8 cellular contexts compared by ENCODE assay signal in genomic region chr5:113489299-113489698, GRCh38. TPM values are rescaled to one million over a fixed set of nuclear protein-coding genes. Genes with fewer than 3 reads are reported as not detected.
DNase-seq lines count a peak whose midpoint lies in the region; ATAC-seq, FAIRE-seq and TF ChIP-seq lines count a peak whose summit lies in the region.

No MANE protein-coding gene starts in this region.

- TF ChIP-seq POLR2A in GM12892 (IDR thresholded peaks at IDR 0.05; ENCODE audit: low read depth, low read length), result no peak

- intact Hi-C loops in activated CD4-positive, alpha-beta memory T cell treated with anti-CD3 and anti-CD28 coated beads for 36 hours (cut with micrococcal nuclease), result loop anchor here (1.0 kb wide), 1 partner anchor 24 kb away; the partner anchor contains the start of gene YTHDC2

- peaks cover 14% of the 10 kb centered on the region for H3K36me3 Mint-ChIP-seq in activated CD4-positive, alpha-beta memory T cell treated with anti-CD3 and anti-CD28 coated beads, Interleukin-2, amount 10 ng/mL, durations not matched to agents 7 days and 5 days (ENCODE audit: low read depth)
- peaks cover 11% of the 10 kb centered on the region for H3K36me3 Mint-ChIP-seq in activated CD4-positive, alpha-beta memory T cell treated with anti-CD3 and anti-CD28 coated beads for 36 hours

- no peak for FAIRE-seq in GM12892 (lab: Jason Lieb, UNC)

- no peak for TF ChIP-seq CTCF in foreskin keratinocyte (conservative IDR thresholded peaks at IDR 0.05)

- POLR2A ChIA-PET in activated CD4-positive, alpha-beta memory T cell treated with anti-CD3 and anti-CD28 coated beads, Interleukin-2, amount 10 ng/mL, durations not matched to agents 7 days and 5 days (lab: Charles Lee), result interaction anchor here (1.7 kb wide), 1 partner anchor 24 kb away, joined by 6 read pairs; the partner anchor contains the start of gene YTHDC2
- POLR2A ChIA-PET in activated CD4-positive, alpha-beta memory T cell treated with anti-CD3 and anti-CD28 coated beads for 36 hours (lab: Charles Lee), result no interaction called here

- peaks cover 8% of the 10 kb centered on the region for H3K4me1 ChIP-seq in foreskin keratinocyte

- H3K9me3 Mint-ChIP-seq in activated CD4-positive, alpha-beta memory T cell treated with anti-CD3 and anti-CD28 coated beads, Interleukin-2, amount 10 ng/mL, durations not matched to agents 7 days and 5 days, result peaks cover 18% of the 10 kb centered on the region
- H3K9me3 Mint-ChIP-seq in activated CD4-positive, alpha-beta memory T cell treated with anti-CD3 and anti-CD28 coated beads for 36 hours, result peaks cover 16% of the 10 kb centered on the region

- peak; percentile 26 for DNase-seq in activated CD4-positive, alpha-beta memory T cell treated with anti-CD3 and anti-CD28 coated beads, Interleukin-2, amount 10 ng/mL, durations not matched to agents 7 days and 5 days
- no peak for DNase-seq in activated CD4-positive, alpha-beta memory T cell treated with anti-CD3 and anti-CD28 coated beads for 36 hours
- DNase-seq in T1000 (lab: John Stamatoyannopoulos, UW) (peak; percentile 74), foreskin keratinocyte (peak; percentile 99 to 100), stromal cell of bone marrow (ENCODE audit: low read depth) (peak; percentile 97), GM12892 (ENCODE audit: insufficient read length) (no peak), pons (ENCODE audit: low spot score) (no peak)

- CTCF ChIA-PET in activated CD4-positive, alpha-beta memory T cell treated with anti-CD3 and anti-CD28 coated beads, Interleukin-2, amount 10 ng/mL, durations not matched to agents 7 days and 5 days (lab: Charles Lee), result interaction anchor here (1.2 to 3.1 kb wide), 4 partner anchors 21 to 152 kb away, joined by 3 to 8 read pairs (median 5); no protein-coding TSS in a partner anchor
- CTCF ChIA-PET in activated CD4-positive, alpha-beta memory T cell treated with anti-CD3 and anti-CD28 coated beads for 36 hours (lab: Charles Lee), result interaction anchor here (0.6 to 2.1 kb wide), 2 partner anchors 95 to 110 kb away, joined by 3 to 7 read pairs; no protein-coding TSS in a partner anchor

- H3K27me3 Mint-ChIP-seq in activated CD4-positive, alpha-beta memory T cell treated with anti-CD3 and anti-CD28 coated beads, Interleukin-2, amount 10 ng/mL, durations not matched to agents 7 days and 5 days, result peaks cover 67% of the 10 kb centered on the region
- H3K27me3 Mint-ChIP-seq in activated CD4-positive, alpha-beta memory T cell treated with anti-CD3 and anti-CD28 coated beads for 36 hours, result peaks cover 56% of the 10 kb centered on the region

- H3K27ac ChIP-seq in foreskin keratinocyte, result no peak overlapping the region

- H3K27me3 ChIP-seq in foreskin keratinocyte, result no peaks in the 10 kb centered on the region

- ATAC-seq in HG03342 (IDR thresholded peaks at IDR 0.05; ENCODE audit: unreplicated experiment), result peak; percentile 46
- ATAC-seq in foreskin keratinocyte, result peak; percentile 90

- no peak overlapping the region for H3K27ac Mint-ChIP-seq in activated CD4-positive, alpha-beta memory T cell treated with anti-CD3 and anti-CD28 coated beads, Interleukin-2, amount 10 ng/mL, durations not matched to agents 7 days and 5 days
- H3K27ac Mint-ChIP-seq in activated CD4-positive, alpha-beta memory T cell treated with anti-CD3 and anti-CD28 coated beads for 36 hours, result no peak overlapping the region

- H3K4me1 Mint-ChIP-seq in activated CD4-positive, alpha-beta memory T cell treated with anti-CD3 and anti-CD28 coated beads, Interleukin-2, amount 10 ng/mL, durations not matched to agents 7 days and 5 days, result peaks cover 26% of the 10 kb centered on the region
- H3K4me1 Mint-ChIP-seq in activated CD4-positive, alpha-beta memory T cell treated with anti-CD3 and anti-CD28 coated beads for 36 hours (ENCODE audit: low read depth), result peaks cover 14% of the 10 kb centered on the region

- H3K4me3 Mint-ChIP-seq in activated CD4-positive, alpha-beta memory T cell treated with anti-CD3 and anti-CD28 coated beads, Interleukin-2, amount 10 ng/mL, durations not matched to agents 7 days and 5 days, result no peak overlapping the region
- H3K4me3 Mint-ChIP-seq in activated CD4-positive, alpha-beta memory T cell treated with anti-CD3 and anti-CD28 coated beads for 36 hours, result no peak overlapping the region

RNA-seq across cellular contexts. Expression of gene MCC, which starts 1.0 kb away (rescaled TPM):
- 10 to 100 TPM in 1 of 2 experiments, 1 to 10 TPM in 1; 8.6 to 10.4 TPM for total RNA-seq in activated CD4-positive, alpha-beta memory T cell treated with anti-CD3 and anti-CD28 coated beads, Interleukin-2, amount 10 ng/mL, durations not matched to agents 7 days and 5 days
- total RNA-seq in activated CD4-positive, alpha-beta memory T cell treated with anti-CD3 and anti-CD28 coated beads for 36 hours, result 1 to 10 TPM; 4.0 to 4.1 TPM
- total RNA-seq in foreskin keratinocyte, result 35.9 and 36.2 TPM in 2 replicates
- polyA plus RNA-seq in foreskin keratinocyte, result 4.7 and 4.8 TPM in 2 replicates
- polyA plus RNA-seq in GM12892 (2012; ENCODE audit: missing spikeins), result 0.30 TPM

RNA-seq across cellular contexts. Expression of gene YTHDC2, which starts 24.2 kb away (rescaled TPM):
- total RNA-seq in activated CD4-positive, alpha-beta memory T cell treated with anti-CD3 and anti-CD28 coated beads, Interleukin-2, amount 10 ng/mL, durations not matched to agents 7 days and 5 days, result 10 to 100 TPM; 30.3 to 31.0 TPM
- 10 to 100 TPM; 27.3 to 28.9 TPM for total RNA-seq in activated CD4-positive, alpha-beta memory T cell treated with anti-CD3 and anti-CD28 coated beads for 36 hours
- total RNA-seq in foreskin keratinocyte, result 22.3 and 22.9 TPM in 2 replicates
- 4.7 and 5.8 TPM in 2 replicates for polyA plus RNA-seq in foreskin keratinocyte
- polyA plus RNA-seq in GM12892 (2012; ENCODE audit: missing spikeins), result 13.8 TPM

RNA-seq across cellular contexts. Expression of gene TSSK1B, which starts 54.5 kb away (rescaled TPM):
- not detected for total RNA-seq in activated CD4-positive, alpha-beta memory T cell treated with anti-CD3 and anti-CD28 coated beads, Interleukin-2, amount 10 ng/mL, durations not matched to agents 7 days and 5 days
- not detected for total RNA-seq in activated CD4-positive, alpha-beta memory T cell treated with anti-CD3 and anti-CD28 coated beads for 36 hours
- total RNA-seq in foreskin keratinocyte, result 0.10 and 0.14 TPM in 2 replicates
- not detected in 2 replicates for polyA plus RNA-seq in foreskin keratinocyte
- not detected for polyA plus RNA-seq in GM12892 (2012; ENCODE audit: missing spikeins)

Comparison
In these comparisons a context has a peak if more than half of its experiments do, and no peak if none do; other contexts are left out.
1. DNase-seq: peak in activated CD4-positive, alpha-beta memory T cell treated with anti-CD3 and anti-CD28 coated beads, Interleukin-2, amount 10 ng/mL, durations not matched to agents 7 days and 5 days (single experiment), T1000 (single experiment), foreskin keratinocyte (2 of 2) and stromal cell of bone marrow (single experiment); none in activated CD4-positive, alpha-beta memory T cell treated with anti-CD3 and anti-CD28 coated beads for 36 hours (single experiment), GM12892 (single experiment) and pons (single experiment).